In genomic region chr11:1317432-1317831, GRCh38 we compare ENCODE assay signal across 17 cellular contexts. TPM values are rescaled to one million over a fixed set of nuclear protein-coding genes. Genes with fewer than 3 reads are reported as not detected.
DNase-seq lines count a peak whose midpoint lies in the region; ATAC-seq and TF ChIP-seq lines count a peak whose summit lies in the region.
"Had no signal": no experiment of that assay in that cellular context is flagged by ENCODE, and none has a peak within 500 bp of the region (broad histone marks: within the 10 kb centered on the region; RNA-seq: fewer than 3 reads in every experiment).

No MANE protein-coding gene starts in this region.

- ATAC-seq in sciatic nerve (no peak), natural killer cell (no peak)
- ATAC-seq: CD8-positive, alpha-beta T cell had no signal

- H3K9me3 ChIP-seq in neuronal stem cell (replicated peaks in 1 of 2; ENCODE audit: control insufficient read depth in 2 of 2, insufficient read depth in 1 of 2, low read depth in 1 of 2, low read length in 2 of 2), result peaks cover 0 to 4% of the 10 kb centered on the region in 2 donors
- no peaks in the 10 kb centered on the region for H3K9me3 ChIP-seq in testis

- H3K14ac ChIP-seq in neuronal stem cell (ENCODE audit: low read length), result no peak overlapping the region

- H2BK120ac ChIP-seq in neuronal stem cell (ENCODE audit: low read depth, low read length), result no peak overlapping the region

- no peak overlapping the region for H3K4me3 ChIP-seq in HL-60 (replicated peaks; ENCODE audit: insufficient read depth, low read length)
- H3K4me3 ChIP-seq in neuronal stem cell (ENCODE audit: low read length in 2 of 2), result no peak overlapping the region
- H3K4me3 ChIP-seq in testis, result no peak overlapping the region

- peaks cover under 1% of the 10 kb centered on the region for H3K9me3 Mint-ChIP-seq in dendritic cell treated with granulocyte-macrophage colony-stimulating factor and Interleukin-4, amounts not matched to agents 40 ng/mL and 50 ng/mL, for 4 days
- no peaks in the 10 kb centered on the region for H3K9me3 Mint-ChIP-seq in natural killer cell

- H2BK15ac ChIP-seq in neuronal stem cell (ENCODE audit: low read length), result no peak overlapping the region

- no peaks in the 10 kb centered on the region for H3K36me3 Mint-ChIP-seq in dendritic cell treated with granulocyte-macrophage colony-stimulating factor and Interleukin-4, amounts not matched to agents 40 ng/mL and 50 ng/mL, for 4 days (ENCODE audit: low read depth)
- no peaks in the 10 kb centered on the region for H3K36me3 Mint-ChIP-seq in natural killer cell
- H3K36me3 Mint-ChIP-seq: CD8-positive, alpha-beta T cell had no signal

- peaks cover 1% of the 10 kb centered on the region for H3K27me3 Mint-ChIP-seq in dendritic cell treated with granulocyte-macrophage colony-stimulating factor and Interleukin-4, amounts not matched to agents 40 ng/mL and 50 ng/mL, for 4 days
- H3K27me3 Mint-ChIP-seq in natural killer cell (ENCODE audit: low read depth in 2 of 2), result peaks cover 24 to 29% of the 10 kb centered on the region in 2 donors

- peaks cover 33% of the 10 kb centered on the region for H3K4me1 Mint-ChIP-seq in dendritic cell treated with granulocyte-macrophage colony-stimulating factor and Interleukin-4, amounts not matched to agents 40 ng/mL and 50 ng/mL, for 4 days (ENCODE audit: low read depth)
- H3K4me1 Mint-ChIP-seq in natural killer cell, result no peaks in the 10 kb centered on the region

- no peak overlapping the region for H2AK5ac ChIP-seq in neuronal stem cell (ENCODE audit: low read depth, low read length)

- H3K4ac ChIP-seq in neuronal stem cell (ENCODE audit: low read length), result no peak overlapping the region

- H3K27ac Mint-ChIP-seq in dendritic cell treated with granulocyte-macrophage colony-stimulating factor and Interleukin-4, amounts not matched to agents 40 ng/mL and 50 ng/mL, for 4 days, result peak overlapping the region; percentile 56
- no peak overlapping the region for H3K27ac Mint-ChIP-seq in natural killer cell
- H3K27ac Mint-ChIP-seq: B cell; CD8-positive, alpha-beta T cell; HFFc6 had no signal

- no peak for TF ChIP-seq CTCF in HL-60 (IDR thresholded peaks at IDR 0.05; ENCODE audit: insufficient read depth, low read length)
- no peak for TF ChIP-seq CTCF in natural killer cell (IDR thresholded peaks at IDR 0.05)
- no peak for TF ChIP-seq CTCF in testis (IDR thresholded peaks at IDR 0.05)

- no peaks in the 10 kb centered on the region for H3K4me1 ChIP-seq in neuronal stem cell (ENCODE audit: control insufficient read depth in 2 of 2, insufficient read depth in 1 of 2, low read depth in 1 of 2, low read length in 2 of 2)
- no peaks in the 10 kb centered on the region for H3K4me1 ChIP-seq in testis

- no peak overlapping the region for H4K91ac ChIP-seq in neuronal stem cell (ENCODE audit: low read depth, low read length, poor library complexity)

- no peak overlapping the region for H3K4me2 ChIP-seq in neuronal stem cell (ENCODE audit: insufficient read depth, low read length, poor library complexity, severe bottlenecking)

- H3K9ac ChIP-seq in neuronal stem cell (ENCODE audit: low read depth, low read length, poor library complexity), result no peak overlapping the region

- no peaks in the 10 kb centered on the region for H3K79me1 ChIP-seq in neuronal stem cell (ENCODE audit: low read depth, low read length)

- H2BK5ac ChIP-seq in neuronal stem cell (ENCODE audit: low read length), result no peak overlapping the region

- peak overlapping the region; percentile 85 for H3K23ac ChIP-seq in neuronal stem cell (ENCODE audit: low read depth, low read length, poor library complexity)

- no peaks in the 10 kb centered on the region for H3K27me3 ChIP-seq in HL-60 (ENCODE audit: insufficient read depth, poor library complexity, severe bottlenecking)
- peaks cover 0 to 6% (median 2%) of the 10 kb centered on the region in 3 experiments for H3K27me3 ChIP-seq in neuronal stem cell (ENCODE audit: control insufficient read depth in 3 of 3, insufficient read depth in 3 of 3, low read depth in 1 of 3, low read length in 3 of 3)
- H3K27me3 ChIP-seq in testis, result peaks cover 3% of the 10 kb centered on the region

- H3K36me3 ChIP-seq in neuronal stem cell (replicated peaks in 1 of 2; ENCODE audit: control insufficient read depth in 2 of 2, insufficient read depth in 2 of 2, low read length in 2 of 2), result no peaks in the 10 kb centered on the region
- no peaks in the 10 kb centered on the region for H3K36me3 ChIP-seq in testis (ENCODE audit: low read depth, missing control alignments)

- WGBS in neuronal stem cell (ENCODE audit: extremely low coverage in 2 of 2, insufficient read length in 2 of 2, insufficient replicate concordance in 1 of 2), 2 donors, result no CpG with 5 or more reads among the region's 10 CpGs
- WGBS in testis, 2 donors, result 95 to 96% methylated on average over 10 of the region's 10 CpGs

- H3K27ac ChIP-seq in HL-60 (replicated peaks) (0 out of 2 replicates have a peak overlapping the region, but pooled peaks have one; percentile 24), neuronal stem cell (replicated peaks; ENCODE audit: low read length) (no peak overlapping the region), testis (no peak overlapping the region)
- H3K27ac ChIP-seq: C4-2B had no signal

- H3K4me3 Mint-ChIP-seq in dendritic cell treated with granulocyte-macrophage colony-stimulating factor and Interleukin-4, amounts not matched to agents 40 ng/mL and 50 ng/mL, for 4 days, result no peak overlapping the region
- no peak overlapping the region for H3K4me3 Mint-ChIP-seq in natural killer cell
- H3K4me3 Mint-ChIP-seq: B cell; CD8-positive, alpha-beta T cell; HFFc6 had no signal

- H2AFZ ChIP-seq in neuronal stem cell (ENCODE audit: low read length), result no peak overlapping the region

- DNase-seq in HL-60 (ENCODE audit: low read depth in 1 of 2, low spot score in 1 of 2) (no peak), neuronal stem cell (ENCODE audit: low spot score) (no peak), sciatic nerve (ENCODE audit: low spot score) (peak; percentile 17), NCI-H69 (lab: John Stamatoyannopoulos, UW) (no peak), natural killer cell (no peak), testis (no peak)
- no peak for DNase-seq in stimulated activated CD4-positive, alpha-beta T cell treated with anti-CD3 and anti-CD28 coated beads, Interleukin-2, amount 100 ng/mL, for 48 hours
- DNase-seq: COR-L47, DMS153, DMS79 treated with DMSO at 0.1 percent for 48 hours, EL, HCEC 1CT, HFFc6 had no signal

- H2BK12ac ChIP-seq in neuronal stem cell (ENCODE audit: low read length), result no peak overlapping the region

- intact Hi-C loops in dendritic cell treated with granulocyte-macrophage colony-stimulating factor and Interleukin-4, amounts not matched to agents 40 ng/mL and 50 ng/mL, for 4 days (cut with micrococcal nuclease), result no loop called here
- intact Hi-C loops in sciatic nerve (cut with DNase I) (no loop called here), natural killer cell (cut with micrococcal nuclease) (no loop called here), testis (cut with DNase I; ENCODE audit: low total_unique reads) (loop anchor here (10.0 kb wide), 1 partner anchor 67 kb away; the partner anchor contains the start of gene BRSK2)

- no peak for TF ChIP-seq POLR2A in testis (IDR thresholded peaks at IDR 0.05)

- H3K18ac ChIP-seq in neuronal stem cell (ENCODE audit: low read length), result no peak overlapping the region

- H4K8ac ChIP-seq in neuronal stem cell (ENCODE audit: low read depth, low read length), result no peak overlapping the region

RNA-seq across cellular contexts. Expression of gene TOLLIP, which starts 8.0 kb away (rescaled TPM):
- 16.5 TPM for polyA plus RNA-seq in neuronal stem cell (2013, experiment 1 of 2)
- 15.3 TPM for polyA plus RNA-seq in neuronal stem cell (2013, experiment 2 of 2)
- total RNA-seq in sciatic nerve (60.5 TPM), natural killer cell (10 to 100 TPM; 49.3 to 61.8 (median 54.8) TPM), testis (100 to 1,000 TPM; 197 to 220 TPM)
- polyA plus RNA-seq in testis (ENCODE audit: insufficient read depth, low read depth, low replicate concordance), result 185 TPM
